In the genomic region with DNA sequence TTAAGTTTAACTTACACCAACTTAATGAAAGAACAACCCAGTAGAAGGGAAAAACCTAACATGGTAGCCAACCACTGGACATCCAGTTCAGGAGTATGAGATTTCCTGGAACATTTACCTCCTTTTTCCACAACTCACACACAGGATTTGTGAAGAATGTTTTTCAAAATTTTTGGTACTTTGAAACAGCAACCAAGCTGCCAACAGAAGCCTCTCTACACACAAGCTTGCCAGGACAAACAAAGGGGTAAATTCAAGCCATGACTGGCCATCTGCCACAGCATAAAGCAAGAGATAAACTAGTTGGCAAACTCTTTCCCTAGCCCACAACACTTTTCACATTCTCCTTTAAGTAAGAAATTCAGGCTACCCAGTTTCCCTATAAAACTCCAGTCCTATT, we compare ENCODE assay signal across 13 cellular contexts. TPM values are rescaled to one million over a fixed set of nuclear protein-coding genes. Genes with fewer than 3 reads are reported as not detected.
DNase-seq lines count a peak whose midpoint lies in the region; ATAC-seq and TF ChIP-seq lines count a peak whose summit lies in the region.
"Had no signal": no experiment of that assay in that cellular context is flagged by ENCODE, and none has a peak within 500 bp of the region (broad histone marks: within the 10 kb centered on the region; RNA-seq: fewer than 3 reads in every experiment).

No MANE protein-coding gene starts in this region.

- H3K27me3 Mint-ChIP-seq in activated naive CD8-positive, alpha-beta T cell treated with anti-CD3 and anti-CD28 coated beads, Interleukin-2, amount 50 U/mL, for 24 hours: no peaks in the 10 kb centered on the region

- DNase-seq in heart right ventricle (no peak), cardiac septum (ENCODE audit: low spot score) (no peak), hippocampal formation (lab: John Stamatoyannopoulos, UW) (peak; percentile 40 to 46), thyroid gland (peak; percentile 8 to 10), sciatic nerve (ENCODE audit: low spot score) (no peak), cerebellar nuclear complex (lab: John Stamatoyannopoulos, UW) (no peak)
- no peak for DNase-seq in activated naive CD8-positive, alpha-beta T cell treated with anti-CD3 and anti-CD28 coated beads, Interleukin-2, amount 50 U/mL, for 24 hours
- DNase-seq: activated CD4-positive, CD25-positive, alpha-beta regulatory T cell; activated effector memory CD4-positive, alpha-beta T cell treated with Interleukin-2 at 50 U/mL for 16 hours; GDM1; SK-N-SH had no signal

- peak overlapping the region; percentile 59 for H3K4me3 Mint-ChIP-seq in activated naive CD8-positive, alpha-beta T cell treated with anti-CD3 and anti-CD28 coated beads, Interleukin-2, amount 50 U/mL, for 24 hours
- H3K4me3 Mint-ChIP-seq: neural crest cell had no signal

- ATAC-seq in heart right ventricle (peak in 3 of 8 donors; percentile 22 to 41 (median 27)), sciatic nerve (no peak), HG02885 (IDR thresholded peaks at IDR 0.05; ENCODE audit: poor library complexity, unreplicated experiment) (no peak)
- ATAC-seq in activated naive CD8-positive, alpha-beta T cell treated with anti-CD3 and anti-CD28 coated beads, Interleukin-2, amount 50 U/mL, for 24 hours: no peak

- H3K4me3 ChIP-seq in heart right ventricle (no peak overlapping the region), thyroid gland (replicated peaks in 1 of 3) (no peak overlapping the region)

- TF ChIP-seq POLR2A in thyroid gland (IDR thresholded peaks at IDR 0.05): no peak

- H3K4me1 Mint-ChIP-seq in activated naive CD8-positive, alpha-beta T cell treated with anti-CD3 and anti-CD28 coated beads, Interleukin-2, amount 50 U/mL, for 24 hours: peaks cover 87% of the 10 kb centered on the region
- H3K4me1 Mint-ChIP-seq: neural crest cell had no signal

- H3K9me3 Mint-ChIP-seq in activated naive CD8-positive, alpha-beta T cell treated with anti-CD3 and anti-CD28 coated beads, Interleukin-2, amount 50 U/mL, for 24 hours: no peaks in the 10 kb centered on the region
- H3K9me3 Mint-ChIP-seq: neural crest cell had no signal

- intact Hi-C loops in heart right ventricle (cut with DNase I): no loop called here
- intact Hi-C loops in cardiac septum (cut with DNase I): no loop called here
- intact Hi-C loops in thyroid gland (cut with DNase I): no loop called here
- intact Hi-C loops in sciatic nerve (cut with DNase I): no loop called here

- H3K4me1 ChIP-seq in heart right ventricle: peaks cover 12 to 69% (median 41%) of the 10 kb centered on the region in 9 donors
- H3K4me1 ChIP-seq in thyroid gland: peaks cover 18 to 27% of the 10 kb centered on the region in 2 donors

- no peaks in the 10 kb centered on the region for H3K36me3 Mint-ChIP-seq in activated naive CD8-positive, alpha-beta T cell treated with anti-CD3 and anti-CD28 coated beads, Interleukin-2, amount 50 U/mL, for 24 hours (ENCODE audit: low read depth)

- TF ChIP-seq CTCF in heart right ventricle (IDR thresholded peaks at IDR 0.05) (no peak), thyroid gland (IDR thresholded peaks at IDR 0.05) (no peak)

- H3K9me3 ChIP-seq in heart right ventricle (no peaks in the 10 kb centered on the region), thyroid gland (no peaks in the 10 kb centered on the region)
- H3K9me3 ChIP-seq: SK-N-SH had no signal

- peak overlapping the region; percentile 40 for H3K27ac Mint-ChIP-seq in activated naive CD8-positive, alpha-beta T cell treated with anti-CD3 and anti-CD28 coated beads, Interleukin-2, amount 50 U/mL, for 24 hours

- H3K27ac ChIP-seq in heart right ventricle (peak overlapping the region in 6 of 10 donors; percentile 10 to 55 (median 40)), thyroid gland (no peak overlapping the region)

- H3K36me3 ChIP-seq in heart right ventricle (no peaks in the 10 kb centered on the region), thyroid gland (no peaks in the 10 kb centered on the region)

- H3K27me3 ChIP-seq in heart right ventricle (no peaks in the 10 kb centered on the region), thyroid gland (no peaks in the 10 kb centered on the region)

RNA-seq across cellular contexts. Expression of gene MGAT4A, which starts 21.4 kb away (rescaled TPM):
- 10 to 100 TPM; 17.7 to 33.0 (median 18.7) TPM for total RNA-seq in heart right ventricle
- 1 to 10 TPM; 4.6 to 7.2 TPM for polyA plus RNA-seq in heart right ventricle
- total RNA-seq in cardiac septum: 16.3 TPM
- total RNA-seq in thyroid gland: 10 to 100 TPM; 20.4 to 59.6 (median 39.8) TPM
- total RNA-seq in sciatic nerve: 46.0 TPM

Comparison
In these comparisons a context has a peak if more than half of its experiments do, and no peak if none do; other contexts are left out.
1. DNase-seq: peak in hippocampal formation (2 of 2) and thyroid gland (2 of 2); none in heart right ventricle (0 of 2), cardiac septum (single experiment), activated naive CD8-positive, alpha-beta T cell treated with anti-CD3 and anti-CD28 coated beads, Interleukin-2, amount 50 U/mL, for 24 hours (single experiment), sciatic nerve (single experiment) and cerebellar nuclear complex (0 of 2).
2. H3K27ac ChIP-seq: peak in heart right ventricle (6 of 10); none in thyroid gland (0 of 3).